Comparison of ENCODE assay signal across 8 cellular contexts in the genomic region with DNA sequence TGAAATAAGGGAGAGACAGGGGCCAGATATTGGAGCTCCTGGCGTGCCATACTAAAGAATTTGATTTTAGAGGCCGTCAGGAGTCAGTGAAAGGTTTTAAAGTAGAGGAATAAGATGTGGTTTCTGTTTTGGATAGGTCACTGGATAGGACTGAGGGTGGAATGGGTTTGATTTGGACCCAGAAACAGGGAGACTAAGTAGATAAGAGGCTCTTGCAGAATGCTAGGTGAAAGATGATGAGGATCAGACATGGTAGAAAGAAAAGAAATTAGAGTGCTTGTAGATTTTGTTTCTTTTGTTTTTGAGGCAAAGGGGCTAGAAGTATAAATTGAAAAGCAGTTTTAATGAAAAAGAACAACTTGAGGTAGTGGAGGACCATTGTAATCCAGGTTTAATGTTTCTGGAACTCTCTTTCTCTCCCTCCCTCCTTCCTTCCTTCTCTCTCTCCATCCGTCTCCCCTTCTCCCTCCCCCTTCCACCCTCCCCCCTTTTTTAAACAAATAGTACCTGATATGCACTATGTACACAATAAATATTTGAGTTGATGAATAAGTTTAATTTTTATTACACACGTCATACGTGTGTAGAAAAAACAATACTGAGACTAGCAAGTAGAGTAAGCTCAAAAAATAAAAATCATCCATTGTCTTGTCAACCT. TPM values are rescaled to one million over a fixed set of nuclear protein-coding genes. Genes with fewer than 3 reads are reported as not detected.
DNase-seq lines count a peak whose midpoint lies in the region; ATAC-seq and TF ChIP-seq lines count a peak whose summit lies in the region.

No MANE protein-coding gene starts in this region.

- H3K9me3 ChIP-seq in GM23248 (ENCODE audit: low read depth), result no peaks in the 10 kb centered on the region

- H2AFZ ChIP-seq in GM23248, result no peak overlapping the region

- H4K20me1 ChIP-seq in GM23248 (ENCODE audit: insufficient read depth), result peaks cover 30% of the 10 kb centered on the region; the same call in 1 of the 2 replicates

- TF ChIP-seq CTCF in VCaP (conservative IDR thresholded peaks at IDR 0.05), result no peak
- no peak for TF ChIP-seq CTCF in foreskin keratinocyte (conservative IDR thresholded peaks at IDR 0.05)

- peak overlapping the region; percentile 96 for H3K9ac ChIP-seq in GM23248

- WGBS in GM23248 (ENCODE audit: low coverage in 1 of 2, low lambda C conversion rate in 2 of 2, missing lambda C conversion rate in 2 of 2), 2 experiments, result 6 to 10% methylated on average over 5 of the region's 5 CpGs

- peak overlapping the region; percentile 99 for H3K4me2 ChIP-seq in GM23248 (ENCODE audit: unreplicated experiment)

- DNase-seq in GM23248 (peak; percentile 29), foreskin keratinocyte (no peak), foreskin melanocyte (no peak)

- no peak for ATAC-seq in foreskin keratinocyte
- no peak for ATAC-seq in GM21786 (IDR thresholded peaks at IDR 0.05; ENCODE audit: unreplicated experiment)
- ATAC-seq in GM19395 (IDR thresholded peaks at IDR 0.05; ENCODE audit: unreplicated experiment), result no peak
- no peak for ATAC-seq in HG02840 (IDR thresholded peaks at IDR 0.05; ENCODE audit: low FRiP score, unreplicated experiment)

- no peaks in the 10 kb centered on the region for H3K27me3 ChIP-seq in GM23248 (replicated peaks; ENCODE audit: insufficient read depth)
- no peaks in the 10 kb centered on the region for H3K27me3 ChIP-seq in foreskin keratinocyte

- H3F3A ChIP-seq in GM23248 (ENCODE audit: insufficient read depth), result peaks cover 32% of the 10 kb centered on the region

- no peaks in the 10 kb centered on the region for H3K36me3 ChIP-seq in GM23248 (ENCODE audit: low read depth)

- H3K9me2 ChIP-seq in GM23248 (ENCODE audit: insufficient read depth), result no peaks in the 10 kb centered on the region

- H3K27ac ChIP-seq in GM23248 (peak overlapping the region; percentile 87), VCaP (peak overlapping the region; percentile 98), foreskin keratinocyte (peak overlapping the region; percentile 2), skin epidermis (peak overlapping the region in 19 of 21 experiments; percentile 13 to 98 (median 95))

- in situ Hi-C loops in GM23248 (cut with MboI), result no loop called here

- peak overlapping the region; percentile 94 for H3K4me3 ChIP-seq in GM23248
- H3K4me3 ChIP-seq in skin epidermis, result peak overlapping the region; percentile 58 to 84 (median 65)

- H3K4me1 ChIP-seq in GM23248 (ENCODE audit: insufficient read depth) (peaks cover 51% of the 10 kb centered on the region), foreskin keratinocyte (peaks cover 31% of the 10 kb centered on the region)

- H3K79me2 ChIP-seq in GM23248 (ENCODE audit: insufficient read depth), result peaks cover 68% of the 10 kb centered on the region

RNA-seq across cellular contexts. Expression of a gene that starts 1.9 kb away (rescaled TPM):
- 80.7 and 99.5 TPM in 2 replicates for total RNA-seq in GM23248 (2014; rRNA removed; shearing (Covaris generic))
- polyA plus RNA-seq in GM23248 (2016; fragmentation: Nextera tagmentation; extraction: Ambion mirVana), result 205 and 208 TPM in 2 replicates
- total RNA-seq in foreskin keratinocyte, result 141 and 158 TPM in 2 replicates
- polyA plus RNA-seq in foreskin keratinocyte, result 164 and 191 TPM in 2 replicates

RNA-seq across cellular contexts. Expression of a gene that starts 32.2 kb away (rescaled TPM):
- total RNA-seq in GM23248 (2014; rRNA removed; shearing (Covaris generic)), result 16.5 and 29.6 TPM in 2 replicates
- polyA plus RNA-seq in GM23248 (2016; fragmentation: Nextera tagmentation; extraction: Ambion mirVana) (30.4 and 34.8 TPM in 2 replicates), foreskin keratinocyte (4.1 and 4.7 TPM in 2 replicates)
- total RNA-seq in foreskin keratinocyte, result 12.4 and 12.9 TPM in 2 replicates

Comparison
In these comparisons a context has a peak if more than half of its experiments do, and no peak if none do; other contexts are left out.
1. H3K27ac ChIP-seq: peak in every context shown above with its lines; median percentile 98 in VCaP; 95 in skin epidermis; 87 in GM23248; 2 in foreskin keratinocyte.